Comparison of ENCODE assay signal across 8 cellular contexts in genomic region chr10:132360766-132361447, GRCh38. TPM values are rescaled to one million over a fixed set of nuclear protein-coding genes. Genes with fewer than 3 reads are reported as not detected.
DNase-seq lines count a peak whose midpoint lies in the region; ATAC-seq and TF ChIP-seq lines count a peak whose summit lies in the region.

No MANE protein-coding gene starts in this region.

- H3K4me3 ChIP-seq in HCT116 (replicated peaks in 1 of 2; ENCODE audit: low read depth in 1 of 2, low read length in 2 of 2) (no peak overlapping the region), fibroblast of pulmonary artery (replicated peaks; ENCODE audit: low read depth, low read length) (no peak overlapping the region), gastrocnemius medialis (no peak overlapping the region)
- H3K4me3 ChIP-seq in effector memory CD4-positive, alpha-beta T cell (ENCODE audit: insufficient read depth, low read depth, low read length, poor library complexity, severe bottlenecking) = no peak overlapping the region

- H3K9me2 ChIP-seq in HCT116 (ENCODE audit: insufficient read depth) = no peaks in the 10 kb centered on the region

- no peaks in the 10 kb centered on the region for H3K36me3 ChIP-seq in HCT116 (ENCODE audit: control insufficient read depth in 1 of 2, insufficient read depth in 2 of 2, low read length in 2 of 2)
- H3K36me3 ChIP-seq in gastrocnemius medialis = no peaks in the 10 kb centered on the region
- H3K36me3 ChIP-seq in effector memory CD4-positive, alpha-beta T cell (ENCODE audit: control insufficient read depth, insufficient read depth, low read length) = no peaks in the 10 kb centered on the region

- intact Hi-C loops in HCT116 (cut with micrococcal nuclease) = no loop called here
- intact Hi-C loops in gastrocnemius medialis (cut with DNase I; ENCODE audit: low total_unique reads) = no loop called here

- H4K20me1 ChIP-seq in HCT116 (ENCODE audit: insufficient read depth) = no peaks in the 10 kb centered on the region

- TF ChIP-seq POLR2A in HCT116 (IDR thresholded peaks at IDR 0.05; ENCODE audit: borderline replicate concordance, extremely low read depth, insufficient read depth, insufficient read length) (no peak), gastrocnemius medialis (IDR thresholded peaks at IDR 0.05) (no peak)

- no peak overlapping the region for H3K4me2 ChIP-seq in HCT116 (ENCODE audit: low read length)

- DNase-seq in HCT116 (ENCODE audit: low read depth, low spot score) = no peak
- DNase-seq in activated CD4-positive, CD25-positive, alpha-beta regulatory T cell treated with anti-CD3 and anti-CD28 coated beads, Interleukin-2, amount 50 U/mL, for 72 hours = peak; percentile 49
- no peak for DNase-seq in fibroblast of pulmonary artery (ENCODE audit: low read depth)
- DNase-seq in gastrocnemius medialis = no peak
- DNase-seq in NCI-H1105 (lab: John Stamatoyannopoulos, UW) = no peak
- no peak for DNase-seq in effector memory CD4-positive, alpha-beta T cell

- no peak overlapping the region for H2AFZ ChIP-seq in HCT116 (ENCODE audit: low read depth, low read length, poor library complexity, severe bottlenecking)

- H3K9ac ChIP-seq in HCT116 (ENCODE audit: low read length) = no peak overlapping the region

- no TSS peak for BruUV-seq in HCT116 (replicated peaks; lab: Mats Ljungman, UMichigan)

- TF ChIP-seq RAD21 in HCT116 (IDR thresholded peaks at IDR 0.05; ENCODE audit: low read depth) = peak; percentile 34; the same call in 1 of the 2 replicates

- H3K4me1 ChIP-seq in HCT116 (ENCODE audit: control insufficient read depth in 1 of 2, insufficient read depth in 2 of 2, low read length in 2 of 2) (no peaks in the 10 kb centered on the region), gastrocnemius medialis (no peaks in the 10 kb centered on the region)
- no peaks in the 10 kb centered on the region for H3K4me1 ChIP-seq in effector memory CD4-positive, alpha-beta T cell (ENCODE audit: control insufficient read depth, insufficient read depth, low read length, poor library complexity, severe bottlenecking)

- H3K9me3 ChIP-seq in HCT116 (ENCODE audit: control insufficient read depth in 1 of 2, insufficient read depth in 1 of 2, low read depth in 1 of 2, low read length in 2 of 2) (no peaks in the 10 kb centered on the region), gastrocnemius medialis (no peaks in the 10 kb centered on the region)
- no peaks in the 10 kb centered on the region for H3K9me3 ChIP-seq in effector memory CD4-positive, alpha-beta T cell (ENCODE audit: control insufficient read depth, low read length)

- in situ Hi-C loops in gastrocnemius medialis (cut with MboI; ENCODE audit: low sequenced_read_pairs in 4 of 4) = no loop called here

- H3K27ac ChIP-seq in HCT116 (ENCODE audit: low read depth, low read length) (no peak overlapping the region), gastrocnemius medialis (no peak overlapping the region)
- H3K27ac ChIP-seq in effector memory CD4-positive, alpha-beta T cell (ENCODE audit: insufficient read depth, low read length, poor library complexity, severe bottlenecking) = no peak overlapping the region

- no peaks in the 10 kb centered on the region for H3K27me3 ChIP-seq in HCT116 (ENCODE audit: insufficient read depth, low read length)
- H3K27me3 ChIP-seq in gastrocnemius medialis = no peaks in the 10 kb centered on the region
- no peaks in the 10 kb centered on the region for H3K27me3 ChIP-seq in effector memory CD4-positive, alpha-beta T cell (replicated peaks; ENCODE audit: control insufficient read depth, insufficient read depth, low read length, poor library complexity, severe bottlenecking)

- CTCF ChIA-PET in HCT116 (lab: Charles Lee) = interaction anchor here (1.3 to 1.5 kb wide), 3 partner anchors 10 to 91 kb away, joined by 3 to 6 read pairs (median 3); no protein-coding TSS in a partner anchor

- POLR2A ChIA-PET in HCT116 (lab: Charles Lee) = no interaction called here

- H3K79me2 ChIP-seq in HCT116 (ENCODE audit: insufficient read depth, low read length) = no peaks in the 10 kb centered on the region

- TF ChIP-seq CTCF in HCT116 (IDR thresholded peaks at IDR 0.05 in 2 of 3, conservative IDR thresholded peaks at IDR 0.05 in 1 of 3; ENCODE audit: borderline replicate concordance in 1 of 3, insufficient read depth in 1 of 3, low read depth in 2 of 3, low read length in 2 of 3) (peak; percentile 9 to 77 (median 64); a peak in 4 of 6 replicates), fibroblast of pulmonary artery (IDR thresholded peaks at IDR 0.05; ENCODE audit: low read length, missing control alignments) (peak; percentile 53), gastrocnemius medialis (IDR thresholded peaks at IDR 0.05 in 4 of 5, conservative IDR thresholded peaks at IDR 0.05 in 1 of 5) (peak; percentile 22 to 52 (median 36))

- RAD21 ChIA-PET in HCT116 (lab: Charles Lee; ENCODE audit: low non-redundant PET in 1 of 2, low total read pairs in 2 of 2, uncharacterized antibody in 2 of 2, unreplicated experiment in 2 of 2) = no interaction called here

- ATAC-seq in HCT116 (peak; percentile 99), gastrocnemius medialis (no peak), GM21515 (IDR thresholded peaks at IDR 0.05; ENCODE audit: unreplicated experiment) (no peak), GM19463 (IDR thresholded peaks at IDR 0.05; ENCODE audit: unreplicated experiment) (no peak)

TF ChIP-seq in HCT116, 20 proteins besides CTCF, POLR2A, EP300 and RAD21:
- no peak for TF ChIP-seq TCF7L2 (IDR thresholded peaks at IDR 0.05; ENCODE audit: borderline replicate concordance, extremely low read depth, insufficient read depth, insufficient read length)
- TF ChIP-seq EZH2 (IDR thresholded peaks at IDR 0.05) = no peak
- no peak for TF ChIP-seq ATF3 (IDR thresholded peaks at IDR 0.05)
- no peak for TF ChIP-seq EZH2phosphoT487 (IDR thresholded peaks at IDR 0.05; ENCODE audit: borderline replicate concordance)
- TF ChIP-seq CEBPB (IDR thresholded peaks at IDR 0.05; ENCODE audit: low read depth) = no peak
- TF ChIP-seq ZFX (IDR thresholded peaks at IDR 0.05) = no peak
- TF ChIP-seq FOSL1 (IDR thresholded peaks at IDR 0.05; ENCODE audit: low read depth) = no peak
- TF ChIP-seq SRF (IDR thresholded peaks at IDR 0.05; ENCODE audit: low read depth) = no peak
- no peak for TF ChIP-seq CBX3 (IDR thresholded peaks at IDR 0.05; ENCODE audit: low read depth)
- TF ChIP-seq SP1 (IDR thresholded peaks at IDR 0.05; ENCODE audit: low read depth) = no peak
- TF ChIP-seq YY1 (IDR thresholded peaks at IDR 0.05; ENCODE audit: extremely low read depth, insufficient replicate concordance, low read depth, low read length) = no peak
- TF ChIP-seq MAX (IDR thresholded peaks at IDR 0.05) = no peak
- TF ChIP-seq JUND (IDR thresholded peaks at IDR 0.05) = no peak
- no peak for TF ChIP-seq SIN3A (IDR thresholded peaks at IDR 0.05; ENCODE audit: low read depth)
TF ChIP-seq in HCT116: peak in this region for 0.

RNA-seq across cellular contexts. Expression of gene LRRC27, which starts 28.9 kb away (rescaled TPM):
- total RNA-seq in HCT116 (2021; ENCODE audit: unreplicated experiment) = 4.1 TPM
- polyA plus RNA-seq in HCT116 (2012) = 1.7 and 2.7 TPM in 2 replicates
- 1 to 10 TPM; 1.0 to 7.0 (median 4.1) TPM for total RNA-seq in gastrocnemius medialis

RNA-seq across cellular contexts. Expression of gene PWWP2B, which starts 36.1 kb away (rescaled TPM):
- 13.9 TPM for total RNA-seq in HCT116 (2021; ENCODE audit: unreplicated experiment)
- polyA plus RNA-seq in HCT116 (2012) = 7.3 and 7.9 TPM in 2 replicates
- 10 to 100 TPM; 22.7 to 30.9 (median 24.4) TPM for total RNA-seq in gastrocnemius medialis

RNA-seq across cellular contexts. Expression of gene STK32C, which starts 53.2 kb away (rescaled TPM):
- total RNA-seq in HCT116 (2021; ENCODE audit: unreplicated experiment) = 29.7 TPM
- polyA plus RNA-seq in HCT116 (2012) = 33.6 and 34.4 TPM in 2 replicates
- total RNA-seq in gastrocnemius medialis = 10 to 100 TPM in 1 of 4 donors, 1 to 10 TPM in 3; 3.7 to 13.9 (median 6.7) TPM
